In the genomic region with DNA sequence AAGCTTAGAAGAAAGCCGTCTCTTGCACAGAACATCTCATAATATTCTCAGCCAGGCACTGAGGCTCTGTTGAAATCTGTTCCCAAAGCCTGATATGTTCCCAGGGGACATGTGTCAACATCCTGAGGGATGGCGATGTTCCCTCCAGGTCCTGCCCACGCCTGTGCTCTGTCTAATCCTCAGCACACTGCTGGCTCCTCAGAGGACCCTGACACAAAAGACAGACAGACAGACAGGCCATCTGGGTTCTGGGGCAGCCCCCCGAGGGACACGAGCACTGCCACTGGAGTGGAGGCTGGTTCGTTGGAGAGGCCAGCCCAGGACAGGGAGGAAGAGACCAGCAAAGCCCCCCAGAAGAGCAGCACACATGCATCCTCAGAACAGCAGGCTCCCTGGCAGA, we compare ENCODE assay signal across 17 cellular contexts. TPM values are rescaled to one million over a fixed set of nuclear protein-coding genes. Genes with fewer than 3 reads are reported as not detected.
"Had no signal": no experiment of that assay in that cellular context is flagged by ENCODE, and none has a peak within 500 bp of the region (broad histone marks: within the 10 kb centered on the region; RNA-seq: fewer than 3 reads in every experiment).

No MANE protein-coding gene starts in this region.

- H3K4me3 Mint-ChIP-seq: activated CD8-positive, alpha-beta memory T cell treated with anti-CD3 and anti-CD28 coated beads, Interleukin-2, amount 10 ng/mL, durations not matched to agents 7 days and 5 days; activated naive CD8-positive, alpha-beta T cell treated with anti-CD3 and anti-CD28 coated beads, Interleukin-2, amount 10 ng/mL, durations not matched to agents 7 days and 5 days; activated T-cell treated with anti-CD3 and anti-CD28 coated beads, Interleukin-2, amount 50 U/mL, for 4 hours; effector memory CD8-positive, alpha-beta T cell had no signal

- ATAC-seq: activated CD8-positive, alpha-beta memory T cell treated with anti-CD3 and anti-CD28 coated beads, Interleukin-2, amount 10 ng/mL, durations not matched to agents 7 days and 5 days; activated T-cell treated with anti-CD3 and anti-CD28 coated beads, Interleukin-2, amount 50 U/mL, for 4 hours; effector memory CD8-positive, alpha-beta T cell; left lobe of liver had no signal

- H3K27ac Mint-ChIP-seq: activated CD8-positive, alpha-beta memory T cell treated with anti-CD3 and anti-CD28 coated beads, Interleukin-2, amount 10 ng/mL, durations not matched to agents 7 days and 5 days; activated naive CD8-positive, alpha-beta T cell treated with anti-CD3 and anti-CD28 coated beads, Interleukin-2, amount 10 ng/mL, durations not matched to agents 7 days and 5 days had no signal

- H3K9me3 ChIP-seq: colonic mucosa, ovary, transverse colon had no signal

- H3K36me3 ChIP-seq: cardiac muscle cell, ovary had no signal

- H3K27ac ChIP-seq: cardiac muscle cell, colonic mucosa, ovary, transverse colon had no signal

- H3K27me3 ChIP-seq: cardiac muscle cell, colonic mucosa, ovary, transverse colon had no signal

- H3K27me3 Mint-ChIP-seq: activated CD8-positive, alpha-beta memory T cell treated with anti-CD3 and anti-CD28 coated beads, Interleukin-2, amount 10 ng/mL, durations not matched to agents 7 days and 5 days; activated naive CD8-positive, alpha-beta T cell treated with anti-CD3 and anti-CD28 coated beads, Interleukin-2, amount 10 ng/mL, durations not matched to agents 7 days and 5 days; effector memory CD8-positive, alpha-beta T cell had no signal

- H3K9me3 Mint-ChIP-seq: activated naive CD8-positive, alpha-beta T cell treated with anti-CD3 and anti-CD28 coated beads, Interleukin-2, amount 10 ng/mL, durations not matched to agents 7 days and 5 days; activated T-cell treated with anti-CD3 and anti-CD28 coated beads, Interleukin-2, amount 50 U/mL, for 4 hours; effector memory CD8-positive, alpha-beta T cell had no signal

- DNase-seq: activated CD4-positive, alpha-beta T cell treated with anti-CD3 and anti-CD28 coated beads for 1 hour; activated CD4-positive, alpha-beta T cell treated with anti-CD3 and anti-CD28 coated beads, Interleukin-2, amount 50 U/mL, for 48 hours; activated CD8-positive, alpha-beta memory T cell treated with anti-CD3 and anti-CD28 coated beads, Interleukin-2, amount 10 ng/mL, durations not matched to agents 7 days and 5 days; activated gamma-delta T cell treated with Interleukin-2 at 50 U/mL for 16 hours; activated naive CD8-positive, alpha-beta T cell treated with anti-CD3 and anti-CD28 coated beads, Interleukin-2, amount 10 ng/mL, durations not matched to agents 7 days and 5 days; activated T-cell treated with anti-CD3 and anti-CD28 coated beads, Interleukin-2, amount 50 U/mL, for 4 hours; colonic mucosa; effector memory CD8-positive, alpha-beta T cell; erythroblast; mesendoderm; ovary; retina; small intestine; T-helper 2 cell; transverse colon had no signal

- H3K4me3 ChIP-seq: cardiac muscle cell, colonic mucosa, ovary, transverse colon had no signal

RNA-seq across cellular contexts. Expression of a gene that starts 27.8 kb away (rescaled TPM):
- total RNA-seq: activated CD8-positive, alpha-beta memory T cell treated with anti-CD3 and anti-CD28 coated beads, Interleukin-2, amount 10 ng/mL, durations not matched to agents 7 days and 5 days; activated naive CD8-positive, alpha-beta T cell treated with anti-CD3 and anti-CD28 coated beads, Interleukin-2, amount 10 ng/mL, durations not matched to agents 7 days and 5 days; cardiac muscle cell had no signal
